ENCODE assay signal across 9 cellular contexts in genomic region chr17:2854662-2855061, GRCh38. TPM values are rescaled to one million over a fixed set of nuclear protein-coding genes. Genes with fewer than 3 reads are reported as not detected.
DNase-seq lines count a peak whose midpoint lies in the region; ATAC-seq and TF ChIP-seq lines count a peak whose summit lies in the region.
"Had no signal": no experiment of that assay in that cellular context is flagged by ENCODE, and none has a peak within 500 bp of the region (broad histone marks: within the 10 kb centered on the region; RNA-seq: fewer than 3 reads in every experiment).

No MANE protein-coding gene starts in this region.

- ATAC-seq in GM19467 (IDR thresholded peaks at IDR 0.05; ENCODE audit: unreplicated experiment): no peak
- no peak for ATAC-seq in GM21717 (IDR thresholded peaks at IDR 0.05; ENCODE audit: unreplicated experiment)

- peak overlapping the region; percentile 2 for H3K9ac ChIP-seq in trophoblast cell (ENCODE audit: low read length)

- H3K79me1 ChIP-seq in trophoblast cell (ENCODE audit: low read length): peaks cover 14% of the 10 kb centered on the region

- 0 out of 2 replicates have a peak, but pooled peaks cover 6% of the 10 kb centered on the region for H3K27me3 ChIP-seq in PC-9 (ENCODE audit: insufficient read depth, low read depth)
- no peaks in the 10 kb centered on the region for H3K27me3 ChIP-seq in trophoblast cell (ENCODE audit: insufficient read depth, low read length)

- no peak overlapping the region for H3K18ac ChIP-seq in trophoblast cell (ENCODE audit: low read length)

- H3K79me2 ChIP-seq in PC-9 (ENCODE audit: low read depth) (no peaks in the 10 kb centered on the region), trophoblast cell (ENCODE audit: control insufficient read depth, insufficient read depth, low read length, poor library complexity) (peaks cover 9% of the 10 kb centered on the region)

- H3K36me3 ChIP-seq in PC-9 (ENCODE audit: low read depth) (no peaks in the 10 kb centered on the region), trophoblast cell (ENCODE audit: control insufficient read depth in 1 of 2, insufficient read depth in 2 of 2, low read length in 2 of 2) (no peaks in the 10 kb centered on the region)

- H3K27ac ChIP-seq in PC-9 (no peak overlapping the region), trophoblast cell (ENCODE audit: low read depth, low read length) (no peak overlapping the region)
- H3K27ac ChIP-seq: HL-60 had no signal

- H3K9me2 ChIP-seq in PC-9 (ENCODE audit: insufficient read depth): no peaks in the 10 kb centered on the region

- peak overlapping the region; percentile 39 for H3K4ac ChIP-seq in trophoblast cell (ENCODE audit: low read depth, low read length)

- no peak overlapping the region for H4K91ac ChIP-seq in trophoblast cell (ENCODE audit: low read depth, low read length)

- no TSS peak for BruUV-seq in PC-9 (replicated peaks; lab: Mats Ljungman, UMichigan)

- TF ChIP-seq CTCF in PC-9 (conservative IDR thresholded peaks at IDR 0.05) (no peak), fibroblast of mammary gland (conservative IDR thresholded peaks at IDR 0.05; ENCODE audit: control insufficient read depth, insufficient read depth, low read depth, low read length) (no peak)

- H3K4me1 ChIP-seq in PC-9 (replicated peaks; ENCODE audit: insufficient read depth) (peaks cover 11% of the 10 kb centered on the region; the same call in 1 of the 2 replicates), trophoblast cell (ENCODE audit: control insufficient read depth in 1 of 2, insufficient read depth in 2 of 2, low read length in 2 of 2) (peaks cover 3 to 7% of the 10 kb centered on the region in 2 experiments)

- H3K9me3 ChIP-seq in PC-9 (ENCODE audit: insufficient read depth, low read depth) (no peaks in the 10 kb centered on the region), trophoblast cell (ENCODE audit: insufficient read depth, low read depth, low read length) (no peaks in the 10 kb centered on the region)

- H4K12ac ChIP-seq in trophoblast cell (ENCODE audit: low read depth, low read length): no peak overlapping the region

- H2BK5ac ChIP-seq in trophoblast cell (ENCODE audit: low read depth, low read length, poor library complexity): no peak overlapping the region

- intact Hi-C loops in PC-9 (cut with micrococcal nuclease; ENCODE audit: unreplicated experiment): no loop called here

- H3K4me3 ChIP-seq in PC-9: peak overlapping the region; percentile 89
- peak overlapping the region; percentile 63 for H3K4me3 ChIP-seq in fibroblast of mammary gland (ENCODE audit: control insufficient read depth, low read depth, low read length)
- H3K4me3 ChIP-seq in trophoblast cell (ENCODE audit: low read depth, low read length): peak overlapping the region; percentile 82

- DNase-seq in DMS79 (lab: John Stamatoyannopoulos, UW) (peak; percentile 11), PC-9 (peak in 1 of 2 experiments; percentile 34), fibroblast of mammary gland (ENCODE audit: low read depth) (peak; percentile 5), trophoblast cell (no peak), NCI-H2227 (lab: John Stamatoyannopoulos, UW; ENCODE audit: unreplicated experiment) (no peak), dermis blood vessel endothelial cell (no peak)

- no peak overlapping the region for H2AK5ac ChIP-seq in trophoblast cell (ENCODE audit: low read length)

- peak overlapping the region; percentile 100 for H3K4me2 ChIP-seq in PC-9
- peak overlapping the region; percentile 99 for H3K4me2 ChIP-seq in trophoblast cell (ENCODE audit: low read length)

- H2BK120ac ChIP-seq in trophoblast cell (ENCODE audit: insufficient read depth, low read length, poor library complexity): no peak overlapping the region

- H4K20me1 ChIP-seq in PC-9 (ENCODE audit: insufficient read depth): no peaks in the 10 kb centered on the region

- 0 out of 2 replicates have a peak, but pooled peaks cover 8% of the 10 kb centered on the region for H3F3A ChIP-seq in PC-9 (ENCODE audit: insufficient read depth, low read depth)

- H4K8ac ChIP-seq in trophoblast cell (ENCODE audit: low read depth, low read length): no peak overlapping the region

- CTCF ChIA-PET in PC-9 (lab: Charles Lee): interaction anchor here (0.6 to 1.0 kb wide), 2 partner anchors 15 to 101 kb away, joined by 4 to 6 read pairs; no protein-coding TSS in a partner anchor

- no CpG with 5 or more reads among the region's 7 CpGs for WGBS in trophoblast cell (ENCODE audit: extremely low coverage, insufficient coverage, insufficient read length)

- POLR2A ChIA-PET in PC-9 (lab: Charles Lee; ENCODE audit: unreplicated experiment): interaction anchor here (0.5 kb wide), 1 partner anchor 51 kb away, joined by 13 read pairs; no protein-coding TSS in a partner anchor

- no peak overlapping the region for H2BK12ac ChIP-seq in trophoblast cell (ENCODE audit: low read length)

- H3K23ac ChIP-seq in trophoblast cell (ENCODE audit: low read length): no peak overlapping the region

- peak overlapping the region; percentile 95 for H2AFZ ChIP-seq in PC-9
- no peak overlapping the region for H2AFZ ChIP-seq in trophoblast cell (ENCODE audit: insufficient read depth, low read length, poor library complexity)

- no peak overlapping the region for H3K14ac ChIP-seq in trophoblast cell (ENCODE audit: low read length)

RNA-seq across cellular contexts. Expression of gene RAP1GAP2, which starts 58.4 kb away (rescaled TPM):
- total RNA-seq in PC-9 (2021) (10.1 and 13.0 TPM in 2 replicates), dermis blood vessel endothelial cell (3.8 and 4.1 TPM in 2 replicates)
- polyA plus RNA-seq in trophoblast cell (2013): 9.9 and 11.1 TPM in 2 replicates

Comparison
In these comparisons a context has a peak if more than half of its experiments do, and no peak if none do; other contexts are left out.
1. DNase-seq: peak in DMS79 (single experiment) and fibroblast of mammary gland (single experiment); none in trophoblast cell (0 of 2), NCI-H2227 (single experiment) and dermis blood vessel endothelial cell (single experiment).
2. Peak in every context shown above with its lines, with median percentiles within 50 percentile points of each other: H3K4me3 ChIP-seq.